ENCODE assay signal across 22 cellular contexts in the genomic region with DNA sequence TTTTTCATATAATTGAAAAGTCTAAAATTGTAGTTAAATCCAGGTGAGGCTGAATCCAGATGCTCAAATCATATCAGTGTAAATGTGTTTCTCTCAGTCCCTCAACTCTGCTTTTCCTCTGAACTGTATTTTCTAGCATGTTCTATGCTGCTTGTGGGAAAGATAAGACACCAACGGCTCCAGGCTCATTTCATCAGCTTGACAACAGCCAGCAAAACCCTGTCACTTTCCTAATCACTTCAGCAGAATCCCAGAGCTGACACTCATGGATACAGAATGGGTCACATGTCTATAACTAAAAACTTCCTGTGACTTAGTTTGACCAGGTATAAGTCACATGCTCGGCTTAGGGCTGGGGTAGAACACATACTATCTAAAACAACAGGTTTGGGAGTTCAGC.
A peak's percentile ranks its signal among the peaks of the same experiment; 100 is the strongest.
DNase-seq lines count a peak whose midpoint lies in the region; ATAC-seq and TF ChIP-seq lines count a peak whose summit lies in the region.
"Had no signal": no experiment of that assay in that cellular context is flagged by ENCODE, and none has a peak within 500 bp of the region (broad histone marks: within the 10 kb centered on the region; RNA-seq: fewer than 3 reads in every experiment).

No MANE protein-coding gene starts in this region.

- TF ChIP-seq CTCF in heart left ventricle (IDR thresholded peaks at IDR 0.05) (no peak), RWPE2 (IDR thresholded peaks at IDR 0.05; ENCODE audit: poor library complexity, severe bottlenecking) (no peak)

- intact Hi-C loops in Right ventricle myocardium inferior (cut with DNase I) (no loop called here), cardiac septum (cut with DNase I) (no loop called here), right cardiac atrium (cut with DNase I) (no loop called here), heart left ventricle (cut with DNase I) (no loop called here), left colon (cut with DNase I, micrococcal nuclease) (no loop called here)

- no peak overlapping the region for H3K4me3 ChIP-seq in right cardiac atrium (ENCODE audit: low read length)
- no peak overlapping the region for H3K4me3 ChIP-seq in heart left ventricle
- no peak overlapping the region for H3K4me3 ChIP-seq in RWPE2 (ENCODE audit: severe bottlenecking)
- H3K4me3 ChIP-seq: A549; BLaER1 treated with 17β-estradiol and CSF1 and Interleukin-3, amounts not matched to agents 10 nM and 100 nM; GM12878; HAP-1 had no signal

- H3K4me1 ChIP-seq in right cardiac atrium (ENCODE audit: control insufficient read depth, insufficient read depth, low read length) (peaks cover 2% of the 10 kb centered on the region), heart left ventricle (peaks cover 0 to 8% (median 0%) of the 10 kb centered on the region in 12 donors), RWPE2 (ENCODE audit: insufficient read depth, poor library complexity, severe bottlenecking) (peaks cover 19% of the 10 kb centered on the region)
- H3K4me1 ChIP-seq: BE2C, HAP-1 had no signal

- no peaks in the 10 kb centered on the region for H3K27me3 ChIP-seq in right cardiac atrium (ENCODE audit: control insufficient read depth, insufficient read depth)
- H3K27me3 ChIP-seq in heart left ventricle: no peaks in the 10 kb centered on the region
- H3K27me3 ChIP-seq in RWPE2 (ENCODE audit: insufficient read depth, poor library complexity, severe bottlenecking): no peaks in the 10 kb centered on the region
- H3K27me3 ChIP-seq: BE2C; BLaER1 treated with 17β-estradiol and CSF1 and Interleukin-3, amounts not matched to agents 10 nM and 100 nM had no signal

- 25% methylated on average over 2 of the region's 2 CpGs for WGBS in right cardiac atrium
- WGBS in heart left ventricle, 4 donors: 22 to 35% (median 28%) methylated on average over 2 of the region's 2 CpGs

- H3K27ac ChIP-seq in right cardiac atrium (ENCODE audit: low read length) (no peak overlapping the region), heart left ventricle (no peak overlapping the region), RWPE2 (ENCODE audit: poor library complexity, severe bottlenecking) (peak overlapping the region; percentile 31)
- H3K27ac ChIP-seq: BLaER1 treated with 17β-estradiol and CSF1 and Interleukin-3, amounts not matched to agents 10 nM and 100 nM had no signal

- H3K36me3 ChIP-seq in heart left ventricle (no peaks in the 10 kb centered on the region), RWPE2 (ENCODE audit: low read depth) (no peaks in the 10 kb centered on the region)
- H3K36me3 ChIP-seq: BE2C; BLaER1 treated with 17β-estradiol and CSF1 and Interleukin-3, amounts not matched to agents 10 nM and 100 nM; HAP-1 had no signal

- DNase-seq in Right ventricle myocardium inferior (ENCODE audit: missing footprints) (no peak), cardiac septum (ENCODE audit: low spot score) (no peak), right cardiac atrium (no peak), heart left ventricle (no peak), RWPE2 (ENCODE audit: low spot score) (no peak), left colon (no peak)
- DNase-seq: 8988T; ACHN; AML-193; BE2C; CD4-positive, alpha-beta T cell; CD8-positive, alpha-beta memory T cell; DMS 273 treated with DMSO at 0.1 percent for 48 hours; DMS79; EL; GDM1; GOT3 had no signal

- peak; percentile 51 for ATAC-seq in Right ventricle myocardium inferior
- ATAC-seq in right cardiac atrium: peak; percentile 28 to 64
- no peak for ATAC-seq in heart left ventricle
- ATAC-seq in RWPE2 (ENCODE audit: low read depth): no peak
- ATAC-seq in GM21390 (IDR thresholded peaks at IDR 0.05; ENCODE audit: unreplicated experiment): no peak
- ATAC-seq in left colon: no peak
- ATAC-seq: GM12878 had no signal

- no peak for TF ChIP-seq POLR2A in heart left ventricle (IDR thresholded peaks at IDR 0.05)

- no peaks in the 10 kb centered on the region for H3K9me3 ChIP-seq in right cardiac atrium (ENCODE audit: control insufficient read depth, low read length)
- H3K9me3 ChIP-seq in heart left ventricle: no peaks in the 10 kb centered on the region
- H3K9me3 ChIP-seq in RWPE2 (ENCODE audit: severe bottlenecking): no peaks in the 10 kb centered on the region
- H3K9me3 ChIP-seq: A549, BE2C, HAP-1 had no signal

Comparison
In these comparisons a context has a peak if more than half of its experiments do, and no peak if none do; other contexts are left out.
1. ATAC-seq: peak in Right ventricle myocardium inferior (single experiment) and right cardiac atrium (2 of 2); none in heart left ventricle (0 of 4), RWPE2 (single experiment), GM21390 (single experiment) and left colon (single experiment).